ENCODE assay signal across 17 cellular contexts in the genomic region with DNA sequence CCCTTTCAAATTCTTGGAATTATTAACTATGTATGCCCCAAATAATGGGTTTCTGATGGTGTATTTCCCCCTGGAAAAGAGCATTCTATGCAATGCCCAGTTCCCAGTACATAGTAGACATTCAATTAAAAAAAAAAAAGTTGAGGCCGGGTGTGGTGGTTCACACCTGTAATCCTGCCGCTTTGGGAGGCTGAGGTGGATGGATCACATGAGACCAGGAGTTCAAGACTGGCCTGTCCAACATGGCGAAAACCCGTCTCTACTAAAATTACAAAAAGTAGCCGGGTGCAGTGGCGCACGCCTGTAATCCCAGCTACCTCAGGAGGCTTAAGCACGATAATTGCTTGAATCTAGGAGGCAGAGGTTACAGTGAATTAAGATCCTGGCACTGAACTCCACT.
DNase-seq lines count a peak whose midpoint lies in the region; ATAC-seq and TF ChIP-seq lines count a peak whose summit lies in the region.
"Had no signal": no experiment of that assay in that cellular context is flagged by ENCODE, and none has a peak within 500 bp of the region (broad histone marks: within the 10 kb centered on the region; RNA-seq: fewer than 3 reads in every experiment).

No MANE protein-coding gene starts in this region.

- intact Hi-C loops in Right ventricle myocardium superior (cut with DNase I) (no loop called here), thyroid gland (cut with DNase I) (no loop called here), psoas muscle (cut with DNase I) (no loop called here)

- H3K4me3 ChIP-seq in right atrium auricular region (no peak overlapping the region), OCI-LY1 (ENCODE audit: low read depth, low read length, poor library complexity, severe bottlenecking) (no peak overlapping the region), thyroid gland (replicated peaks in 1 of 3) (no peak overlapping the region), psoas muscle (no peak overlapping the region)

- no peak overlapping the region for H2AFZ ChIP-seq in OCI-LY1 (ENCODE audit: low read length)

- H3K27me3 ChIP-seq in right atrium auricular region (no peaks in the 10 kb centered on the region), OCI-LY1 (ENCODE audit: insufficient read depth, low read length) (no peaks in the 10 kb centered on the region), thyroid gland (no peaks in the 10 kb centered on the region), psoas muscle (ENCODE audit: insufficient read depth in 3 of 3, low read length in 2 of 3) (no peaks in the 10 kb centered on the region)
- H3K27me3 ChIP-seq: BE2C had no signal

- H3K79me2 ChIP-seq in OCI-LY1 (ENCODE audit: insufficient read depth, low read length): no peaks in the 10 kb centered on the region

- H3K9ac ChIP-seq in OCI-LY1 (ENCODE audit: low read length): no peak overlapping the region

- H3K4me1 ChIP-seq in right atrium auricular region: peaks cover 0 to 29% of the 10 kb centered on the region in 2 donors
- H3K4me1 ChIP-seq in OCI-LY1 (ENCODE audit: insufficient read depth, low read length, severe bottlenecking): peaks cover 52% of the 10 kb centered on the region
- peaks cover 19 to 26% of the 10 kb centered on the region in 2 donors for H3K4me1 ChIP-seq in thyroid gland
- H3K4me1 ChIP-seq in psoas muscle: no peaks in the 10 kb centered on the region

- H3K9me3 ChIP-seq in right atrium auricular region (no peaks in the 10 kb centered on the region), OCI-LY1 (ENCODE audit: low read length) (no peaks in the 10 kb centered on the region), thyroid gland (no peaks in the 10 kb centered on the region), psoas muscle (no peaks in the 10 kb centered on the region)
- H3K9me3 ChIP-seq: BE2C had no signal

- no peaks in the 10 kb centered on the region for H3F3A ChIP-seq in OCI-LY1 (ENCODE audit: insufficient read depth, low read length)

- no peak for DNase-seq in Right ventricle myocardium superior
- no peak for DNase-seq in right atrium auricular region (ENCODE audit: low spot score)
- peak; percentile 43 for DNase-seq in left lobe of liver (ENCODE audit: low spot score)
- DNase-seq in thyroid gland: no peak
- no peak for DNase-seq in NCI-H2029 (lab: John Stamatoyannopoulos, UW)
- no peak for DNase-seq in psoas muscle
- DNase-seq: BE2C; CD4-positive, CD25-positive, alpha-beta regulatory T cell; NCI-H1092; NCI-H1436; NCI-H187 treated with DMSO at 0.1 percent for 48 hours; NCI-H2227 treated with DMSO at 0.1 percent for 48 hours; NCI-H510A; SHP77 had no signal

- no peaks in the 10 kb centered on the region for H4K20me1 ChIP-seq in OCI-LY1 (ENCODE audit: insufficient read depth, low read length)

- H3K27ac ChIP-seq in right atrium auricular region (no peak overlapping the region), OCI-LY1 (ENCODE audit: low read depth, low read length, poor library complexity, severe bottlenecking) (peak overlapping the region; percentile 97), thyroid gland (peak overlapping the region in 2 of 3 donors; percentile 66 to 76), psoas muscle (no peak overlapping the region)

- H3K36me3 ChIP-seq in right atrium auricular region (no peaks in the 10 kb centered on the region), OCI-LY1 (ENCODE audit: insufficient read depth, low read length) (no peaks in the 10 kb centered on the region), thyroid gland (no peaks in the 10 kb centered on the region), psoas muscle (ENCODE audit: insufficient read depth in 1 of 2, low read depth in 1 of 2) (no peaks in the 10 kb centered on the region)
- H3K36me3 ChIP-seq: BE2C had no signal

- peak; percentile 42 for ATAC-seq in Right ventricle myocardium superior (ENCODE audit: poor library complexity)
- no peak for ATAC-seq in left lobe of liver
- ATAC-seq in psoas muscle: no peak
- no peak for ATAC-seq in HG03135 (IDR thresholded peaks at IDR 0.05; ENCODE audit: unreplicated experiment)
- ATAC-seq: HCT116 had no signal

- WGBS in thyroid gland, 2 donors: 87% methylated on average over 8 of the region's 8 CpGs
- WGBS in psoas muscle, 3 donors: 82 to 90% (median 86%) methylated on average over 8 of the region's 8 CpGs

- H3K4me2 ChIP-seq in OCI-LY1 (ENCODE audit: low read length): no peak overlapping the region

- no peak for TF ChIP-seq CTCF in right atrium auricular region (IDR thresholded peaks at IDR 0.05)
- TF ChIP-seq CTCF in OCI-LY1 (IDR thresholded peaks at IDR 0.05; ENCODE audit: low read length): no peak
- TF ChIP-seq CTCF in thyroid gland (IDR thresholded peaks at IDR 0.05): no peak
- no peak for TF ChIP-seq CTCF in psoas muscle (IDR thresholded peaks at IDR 0.05)

- no peak for TF ChIP-seq POLR2A in thyroid gland (IDR thresholded peaks at IDR 0.05)

- no peaks in the 10 kb centered on the region for H3K9me2 ChIP-seq in OCI-LY1 (ENCODE audit: low read depth, low read length)

Comparison
In these comparisons a context has a peak if more than half of its experiments do, and no peak if none do; other contexts are left out.
1. H3K27ac ChIP-seq: peak in OCI-LY1 (single experiment) and thyroid gland (2 of 3); none in right atrium auricular region (0 of 2) and psoas muscle (single experiment).